26 cellular contexts compared by ENCODE assay signal in the genomic region with DNA sequence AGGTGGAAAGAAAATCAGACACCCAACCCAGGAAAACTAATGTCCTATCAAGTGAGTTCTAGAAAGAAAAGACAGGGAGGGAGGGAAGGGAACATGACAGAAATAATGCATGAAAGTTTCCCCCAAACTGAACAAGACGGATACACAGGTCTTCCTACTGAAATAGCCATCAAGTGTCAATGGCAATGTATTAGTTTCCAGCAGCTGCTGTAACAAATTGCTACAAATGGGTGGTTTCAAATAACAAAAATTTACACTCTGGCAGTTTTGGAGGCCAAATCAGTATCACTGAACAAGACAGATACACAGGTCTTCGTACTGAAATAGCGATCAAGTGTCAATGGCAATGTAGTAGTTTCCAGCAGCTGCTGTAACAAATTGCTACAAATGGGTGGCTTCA.
"Had no signal": no experiment of that assay in that cellular context is flagged by ENCODE, and none has a peak within 500 bp of the region (broad histone marks: within the 10 kb centered on the region; RNA-seq: fewer than 3 reads in every experiment).

No MANE protein-coding gene starts in this region.

- DNase-seq: colonic mucosa; cortex of kidney; dermis blood vessel endothelial cell; effector CD4-positive, alpha-beta T cell; effector CD8-positive, alpha-beta T cell; effector memory CD4-positive, alpha-beta T cell; effector memory CD8-positive, alpha-beta T cell; endodermal cell; erythroblast; esophagus squamous epithelium; foreskin fibroblast; foreskin keratinocyte; foreskin melanocyte; gastrocnemius medialis; glutamatergic neuron; head of caudate nucleus; heart left ventricle; heart right ventricle had no signal

- H3K27ac ChIP-seq: colonic mucosa, coronary artery, epithelial cell of prostate, esophagus muscularis mucosa, esophagus squamous epithelium, foreskin keratinocyte, gastrocnemius medialis, gastroesophageal sphincter, heart left ventricle, heart right ventricle had no signal

- H3K9me3 ChIP-seq: colonic mucosa, esophagus squamous epithelium, gastrocnemius medialis had no signal

- H3K4me1 ChIP-seq: colonic mucosa, esophagus muscularis mucosa, esophagus squamous epithelium, foreskin keratinocyte, gastrocnemius medialis, gastroesophageal sphincter had no signal

- ATAC-seq: effector memory CD8-positive, alpha-beta T cell; esophagus mucosa; foreskin keratinocyte; gastrocnemius medialis; gastroesophageal sphincter; heart left ventricle; heart right ventricle had no signal

- H3K36me3 ChIP-seq: colonic mucosa, gastrocnemius medialis had no signal

- H3K4me3 ChIP-seq: colonic mucosa, coronary artery, esophagus muscularis mucosa, esophagus squamous epithelium, gastrocnemius medialis, gastroesophageal sphincter, heart left ventricle, heart right ventricle had no signal

- FAIRE-seq: colon, endometrium, frontal cortex had no signal

- H3K27me3 ChIP-seq: colonic mucosa, esophagus muscularis mucosa, esophagus squamous epithelium, foreskin keratinocyte, gastrocnemius medialis, gastroesophageal sphincter, heart left ventricle, heart right ventricle had no signal
